Comparison of ENCODE assay signal across 8 cellular contexts in the genomic region with DNA sequence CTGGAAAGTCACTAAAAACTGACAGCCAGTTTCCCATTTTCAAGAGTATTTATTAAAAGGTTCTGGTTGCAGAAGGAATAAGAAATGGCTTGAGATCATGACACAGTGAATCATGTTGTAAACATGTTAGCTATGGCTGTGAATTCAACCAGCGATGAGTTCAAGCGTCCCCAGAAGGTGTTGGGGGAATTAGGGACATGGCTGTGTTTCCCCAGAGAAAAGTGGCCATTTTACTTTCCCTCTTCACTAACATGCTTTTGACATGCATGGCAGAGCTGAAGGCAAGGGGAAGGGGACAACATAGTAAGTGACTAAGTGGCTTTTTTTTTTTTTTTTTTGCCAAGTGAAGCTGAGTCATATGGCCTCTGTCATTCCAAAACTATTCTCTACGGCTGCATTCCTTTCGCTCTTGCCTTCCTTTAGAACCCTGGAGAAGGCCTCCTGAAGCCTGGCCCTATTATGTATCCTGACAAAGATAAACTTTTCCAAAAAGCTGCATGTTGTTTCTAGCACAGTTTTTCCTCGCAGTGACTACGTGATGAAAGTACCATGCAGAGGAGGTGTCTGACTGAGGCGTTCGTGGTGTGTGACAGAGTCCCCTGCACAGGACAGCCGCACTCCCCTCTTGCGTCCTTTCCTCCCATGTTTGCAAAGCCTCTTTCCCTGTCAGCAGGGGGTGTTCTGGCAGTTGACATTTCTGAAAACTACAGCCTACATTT. TPM values are rescaled to one million over a fixed set of nuclear protein-coding genes. Genes with fewer than 3 reads are reported as not detected.
DNase-seq lines count a peak whose midpoint lies in the region; ATAC-seq and TF ChIP-seq lines count a peak whose summit lies in the region.

No MANE protein-coding gene starts in this region.

- H3K4me1 ChIP-seq in SJCRH30 (peaks cover 43% of the 10 kb centered on the region), heart left ventricle (peaks cover 0 to 39% (median 16%) of the 10 kb centered on the region in 12 donors), spleen (peaks cover 0 to 8% (median 0%) of the 10 kb centered on the region in 6 donors)

- H3K27me3 ChIP-seq in SJCRH30 (no peaks in the 10 kb centered on the region), heart left ventricle (no peaks in the 10 kb centered on the region), spleen (replicated peaks in 1 of 7) (peaks cover 0 to 22% (median 0%) of the 10 kb centered on the region in 7 donors)

- ATAC-seq in GM21576 (IDR thresholded peaks at IDR 0.05; ENCODE audit: unreplicated experiment) (peak; percentile 41), heart left ventricle (peak in 3 of 4 donors; percentile 59 to 82 (median 66))

- peak; percentile 45 to 62 for DNase-seq in SJCRH30
- no peak for DNase-seq in heart left ventricle
- DNase-seq in spleen, result no peak
- no peak for DNase-seq in DMS79 (lab: John Stamatoyannopoulos, UW)
- DNase-seq in substantia nigra (lab: John Stamatoyannopoulos, UW), result no peak
- no peak for DNase-seq in activated CD4-positive, alpha-beta T cell treated with anti-CD3 and anti-CD28 coated beads for 48 hours
- no peak for DNase-seq in GM19238 (ENCODE audit: insufficient read length, low spot score)

- no peak for TF ChIP-seq CTCF in heart left ventricle (IDR thresholded peaks at IDR 0.05)
- TF ChIP-seq CTCF in spleen (IDR thresholded peaks at IDR 0.05 in 8 of 11, conservative IDR thresholded peaks at IDR 0.05 in 3 of 11), result no peak

- H3K36me3 ChIP-seq in SJCRH30, result no peaks in the 10 kb centered on the region
- H3K36me3 ChIP-seq in heart left ventricle, result no peaks in the 10 kb centered on the region
- no peaks in the 10 kb centered on the region for H3K36me3 ChIP-seq in spleen

- H3K4me3 ChIP-seq in SJCRH30 (peak overlapping the region; percentile 5; the same call in 1 of the 2 replicates), heart left ventricle (no peak overlapping the region), spleen (no peak overlapping the region)

- H3K9me3 ChIP-seq in SJCRH30 (replicated peaks), result no peaks in the 10 kb centered on the region
- H3K9me3 ChIP-seq in heart left ventricle, result no peaks in the 10 kb centered on the region
- no peaks in the 10 kb centered on the region for H3K9me3 ChIP-seq in spleen

- peak overlapping the region; percentile 83 for H3K27ac ChIP-seq in SJCRH30
- H3K27ac ChIP-seq in heart left ventricle, result peak overlapping the region in 11 of 12 donors; percentile 8 to 76 (median 63)
- peak overlapping the region in 7 of 8 donors; percentile 50 to 63 (median 55) for H3K27ac ChIP-seq in spleen
- no peak overlapping the region for H3K27ac ChIP-seq in substantia nigra (ENCODE audit: low read depth, low read length, poor library complexity, severe bottlenecking)

- WGBS in heart left ventricle, 4 donors, result 59 to 67% (median 64%) methylated on average over 10 of the region's 10 CpGs
- WGBS in spleen, 5 donors, result 62 to 73% (median 68%) methylated on average over 10 of the region's 10 CpGs

- intact Hi-C loops in heart left ventricle (cut with DNase I) (loop anchor here in 1 of 10 donors (5.0 to 10.0 kb wide), 2 partner anchors 43 to 69 kb away; no protein-coding TSS in a partner anchor), spleen (cut with DNase I; ENCODE audit: low total_unique reads) (no loop called here)

- no peak for TF ChIP-seq POLR2A in heart left ventricle (IDR thresholded peaks at IDR 0.05)
- TF ChIP-seq POLR2A in spleen (IDR thresholded peaks at IDR 0.05), result no peak

RNA-seq across cellular contexts. Expression of a gene that starts 46.9 kb away (rescaled TPM):
- 7.3 and 8.3 TPM in 2 replicates for total RNA-seq in SJCRH30 (2014; rRNA removed; shearing (Covaris generic))
- total RNA-seq in heart left ventricle, result 10 to 100 TPM in 3 of 9 donors, 1 to 10 TPM in 6; 4.6 to 29.6 (median 8.7) TPM
- polyA plus RNA-seq in heart left ventricle, result 1 to 10 TPM; 2.3 to 2.8 TPM
- 10 to 100 TPM; 15.1 to 35.2 (median 27.9) TPM for total RNA-seq in spleen
- polyA plus RNA-seq in spleen, result 1 to 10 TPM; 1.1 to 2.3 (median 1.6) TPM

Comparison
In these comparisons a context has a peak if more than half of its experiments do, and no peak if none do; other contexts are left out.
1. DNase-seq: peak in SJCRH30 (2 of 2); none in heart left ventricle (0 of 5), spleen (single experiment), DMS79 (single experiment), substantia nigra (0 of 49), activated CD4-positive, alpha-beta T cell treated with anti-CD3 and anti-CD28 coated beads for 48 hours (single experiment) and GM19238 (single experiment).